16 cellular contexts compared by ENCODE assay signal in genomic region chr5:525916-526315, GRCh38. TPM values are rescaled to one million over a fixed set of nuclear protein-coding genes. Genes with fewer than 3 reads are reported as not detected.
DNase-seq lines count a peak whose midpoint lies in the region; ATAC-seq, FAIRE-seq and TF ChIP-seq lines count a peak whose summit lies in the region.
"Had no signal": no experiment of that assay in that cellular context is flagged by ENCODE, and none has a peak within 500 bp of the region (broad histone marks: within the 10 kb centered on the region; RNA-seq: fewer than 3 reads in every experiment).

No MANE protein-coding gene starts in this region.

- no CpG with 5 or more reads among the region's 9 CpGs for WGBS in neuronal stem cell (ENCODE audit: extremely low coverage in 2 of 2, insufficient read length in 2 of 2, insufficient replicate concordance in 1 of 2), 2 donors

- H3K4me3 ChIP-seq in Panc1 (ENCODE audit: low read depth in 2 of 2, low read length in 2 of 2) = no peak overlapping the region
- no peak overlapping the region for H3K4me3 ChIP-seq in kidney (ENCODE audit: low read length in 2 of 2)
- H3K4me3 ChIP-seq in neuronal stem cell (ENCODE audit: low read length in 2 of 2) = peak overlapping the region in 1 of 2 donors; percentile 44
- H3K4me3 ChIP-seq: BLaER1 treated with 17β-estradiol and CSF1 and Interleukin-3, amounts not matched to agents 10 nM and 100 nM had no signal

- H3K36me3 ChIP-seq in Panc1 (ENCODE audit: control insufficient read depth, insufficient read depth, low read length) = no peaks in the 10 kb centered on the region
- H3K36me3 ChIP-seq in kidney (ENCODE audit: control insufficient read depth in 1 of 2, insufficient read depth in 2 of 2, low read length in 2 of 2) = no peaks in the 10 kb centered on the region
- H3K36me3 ChIP-seq in neuronal stem cell (replicated peaks in 1 of 2; ENCODE audit: control insufficient read depth in 2 of 2, insufficient read depth in 2 of 2, low read length in 2 of 2) = no peaks in the 10 kb centered on the region
- H3K36me3 ChIP-seq: BLaER1 treated with 17β-estradiol and CSF1 and Interleukin-3, amounts not matched to agents 10 nM and 100 nM had no signal

- CTCF ChIA-PET in Panc1 (lab: Charles Lee) = interaction anchor here (0.6 kb wide), 1 partner anchor 79 kb away, joined by 3 read pairs; no protein-coding TSS in a partner anchor
- CTCF ChIA-PET in activated CD4-positive, alpha-beta T cell treated with anti-CD3 and anti-CD28 coated beads for 36 hours (lab: Charles Lee) = no interaction called here

- H3K79me1 ChIP-seq in neuronal stem cell (ENCODE audit: low read depth, low read length) = no peaks in the 10 kb centered on the region

- peaks cover 12% of the 10 kb centered on the region for H3K27me3 ChIP-seq in Panc1 (ENCODE audit: control insufficient read depth, insufficient read depth, low read length)
- H3K27me3 ChIP-seq in neuronal stem cell (ENCODE audit: control insufficient read depth in 3 of 3, insufficient read depth in 3 of 3, low read depth in 1 of 3, low read length in 3 of 3) = peaks cover 47 to 95% (median 84%) of the 10 kb centered on the region in 3 experiments

- no peak overlapping the region for H2BK12ac ChIP-seq in neuronal stem cell (ENCODE audit: low read length)

- H2AFZ ChIP-seq in neuronal stem cell (ENCODE audit: low read length) = no peak overlapping the region

- H3K4ac ChIP-seq in neuronal stem cell (ENCODE audit: low read length) = no peak overlapping the region

- DNase-seq in left cardiac atrium = peak; percentile 9
- DNase-seq in Right ventricle myocardium superior = no peak
- no peak for DNase-seq in Panc1 (ENCODE audit: low read depth, low spot score)
- peak; percentile 71 for DNase-seq in kidney
- no peak for DNase-seq in neuronal stem cell (ENCODE audit: low spot score)
- no peak for DNase-seq in kidney tubule cell (ENCODE audit: low spot score)
- DNase-seq in activated CD4-positive, alpha-beta T cell treated with anti-CD3 and anti-CD28 coated beads for 36 hours = no peak
- DNase-seq: 8988T; AML-193; Calu3; CD4-positive, alpha-beta T cell; DMS 273 treated with DMSO at 0.1 percent for 48 hours had no signal

- H3K36me3 Mint-ChIP-seq in activated CD4-positive, alpha-beta T cell treated with anti-CD3 and anti-CD28 coated beads for 36 hours (ENCODE audit: low read depth) = no peaks in the 10 kb centered on the region

- ATAC-seq in left cardiac atrium (no peak), Right ventricle myocardium superior (ENCODE audit: poor library complexity) (no peak), Panc1 (peak; percentile 37), HG02973 (IDR thresholded peaks at IDR 0.05; ENCODE audit: unreplicated experiment) (no peak)
- no peak for ATAC-seq in activated CD4-positive, alpha-beta T cell treated with anti-CD3 and anti-CD28 coated beads for 36 hours
- ATAC-seq: HCT116 had no signal

- H3K4me1 ChIP-seq in Panc1 (ENCODE audit: control insufficient read depth, insufficient read depth, low read length) = 0 out of 2 replicates have a peak, but pooled peaks cover 2% of the 10 kb centered on the region
- H3K4me1 ChIP-seq in kidney (ENCODE audit: control insufficient read depth in 1 of 2, insufficient read depth in 1 of 2, low read depth in 1 of 2, low read length in 2 of 2) = peaks cover 0 to 4% of the 10 kb centered on the region in 2 donors
- peaks cover 6 to 15% of the 10 kb centered on the region in 2 donors for H3K4me1 ChIP-seq in neuronal stem cell (ENCODE audit: control insufficient read depth in 2 of 2, insufficient read depth in 1 of 2, low read depth in 1 of 2, low read length in 2 of 2)

- TF ChIP-seq CTCF in Panc1 (IDR thresholded peaks at IDR 0.05) (no peak), kidney (IDR thresholded peaks at IDR 0.05; ENCODE audit: borderline replicate concordance, extremely low read depth, insufficient read depth) (no peak)

- H2BK5ac ChIP-seq in neuronal stem cell (ENCODE audit: low read length) = no peak overlapping the region

- H3K18ac ChIP-seq in neuronal stem cell (ENCODE audit: low read length) = no peak overlapping the region

- no peak overlapping the region for H4K8ac ChIP-seq in neuronal stem cell (ENCODE audit: low read depth, low read length)

- H3K9ac ChIP-seq in kidney (ENCODE audit: low read length in 2 of 2) (no peak overlapping the region), neuronal stem cell (ENCODE audit: low read depth, low read length, poor library complexity) (no peak overlapping the region)
- H3K9ac ChIP-seq: BLaER1 treated with 17β-estradiol and CSF1 and Interleukin-3, amounts not matched to agents 10 nM and 100 nM had no signal

- H3K27me3 Mint-ChIP-seq in activated CD4-positive, alpha-beta T cell treated with anti-CD3 and anti-CD28 coated beads for 36 hours = peaks cover 60% of the 10 kb centered on the region

- H2BK15ac ChIP-seq in neuronal stem cell (ENCODE audit: low read length) = no peak overlapping the region

- intact Hi-C loops in left cardiac atrium (cut with DNase I) (no loop called here), Right ventricle myocardium superior (cut with DNase I) (no loop called here), Panc1 (cut with micrococcal nuclease; ENCODE audit: unreplicated experiment) (no loop called here), kidney (cut with DNase I) (no loop called here)
- intact Hi-C loops in activated CD4-positive, alpha-beta T cell treated with anti-CD3 and anti-CD28 coated beads for 36 hours (cut with DNase I, micrococcal nuclease) = no loop called here

- in situ Hi-C loops in Panc1 (cut with HindIII; ENCODE audit: low pct_unique_long_range_greater_than_20kb, low sequenced_read_pairs) = no loop called here

- peak overlapping the region; percentile 25 for H3K23ac ChIP-seq in neuronal stem cell (ENCODE audit: low read depth, low read length, poor library complexity)

- no peak for FAIRE-seq in kidney (lab: Jason Lieb, UNC)
- FAIRE-seq: H54 had no signal

- H3K4me1 Mint-ChIP-seq in activated CD4-positive, alpha-beta T cell treated with anti-CD3 and anti-CD28 coated beads for 36 hours = peaks cover 37% of the 10 kb centered on the region

- H2AK5ac ChIP-seq in neuronal stem cell (ENCODE audit: low read depth, low read length) = peak overlapping the region; percentile 42

- no peaks in the 10 kb centered on the region for H3K9me3 Mint-ChIP-seq in activated CD4-positive, alpha-beta T cell treated with anti-CD3 and anti-CD28 coated beads for 36 hours (ENCODE audit: low read depth)
- H3K9me3 Mint-ChIP-seq: CD4-positive, alpha-beta T cell had no signal

- no peak overlapping the region for H2BK120ac ChIP-seq in neuronal stem cell (ENCODE audit: low read depth, low read length)

- POLR2A ChIA-PET in Panc1 (lab: Charles Lee) = no interaction called here
- POLR2A ChIA-PET in activated CD4-positive, alpha-beta T cell treated with anti-CD3 and anti-CD28 coated beads for 36 hours (lab: Charles Lee) = no interaction called here

- no peak overlapping the region for H3K4me2 ChIP-seq in neuronal stem cell (ENCODE audit: insufficient read depth, low read length, poor library complexity, severe bottlenecking)

- H3K4me3 Mint-ChIP-seq in activated CD4-positive, alpha-beta T cell treated with anti-CD3 and anti-CD28 coated beads for 36 hours = no peak overlapping the region
- H3K4me3 Mint-ChIP-seq: CD4-positive, alpha-beta T cell had no signal

- H3K9me3 ChIP-seq in Panc1 (ENCODE audit: control insufficient read depth, insufficient read depth, low read depth, low read length) (no peaks in the 10 kb centered on the region), kidney (ENCODE audit: control insufficient read depth in 1 of 2, low read length in 2 of 2) (no peaks in the 10 kb centered on the region), neuronal stem cell (replicated peaks in 1 of 2; ENCODE audit: control insufficient read depth in 2 of 2, insufficient read depth in 1 of 2, low read depth in 1 of 2, low read length in 2 of 2) (peaks cover 0 to 3% of the 10 kb centered on the region in 2 donors)
- H3K9me3 ChIP-seq: BLaER1 treated with 17β-estradiol and CSF1 and Interleukin-3, amounts not matched to agents 10 nM and 100 nM had no signal

- no TSS peak for BruUV-seq in Panc1 (replicated peaks; lab: Mats Ljungman, UMichigan)

- H3K27ac ChIP-seq in Panc1 (ENCODE audit: low read length) (no peak overlapping the region), kidney (ENCODE audit: low read depth in 2 of 2, low read length in 2 of 2) (no peak overlapping the region), neuronal stem cell (replicated peaks; ENCODE audit: low read length) (no peak overlapping the region)
- H3K27ac ChIP-seq: BLaER1 treated with 17β-estradiol and CSF1 and Interleukin-3, amounts not matched to agents 10 nM and 100 nM had no signal

- H3K14ac ChIP-seq in neuronal stem cell (ENCODE audit: low read length) = no peak overlapping the region

- H4K91ac ChIP-seq in neuronal stem cell (ENCODE audit: low read depth, low read length, poor library complexity) = no peak overlapping the region

- no peak overlapping the region for H3K27ac Mint-ChIP-seq in activated CD4-positive, alpha-beta T cell treated with anti-CD3 and anti-CD28 coated beads for 36 hours
- H3K27ac Mint-ChIP-seq: CD4-positive, alpha-beta T cell had no signal

RNA-seq across cellular contexts. Expression of gene SLC9A3, which starts 1.7 kb away (rescaled TPM):
- total RNA-seq in left cardiac atrium (under 1 TPM; 0.77 to 0.99 TPM), Right ventricle myocardium superior (0.91 TPM), Panc1 (2021; ENCODE audit: unreplicated experiment) (2.0 TPM), kidney (10.5 TPM)
- polyA plus RNA-seq in Panc1 (2012; ENCODE audit: insufficient read length) = 2.4 TPM
- 36.9 TPM for polyA plus RNA-seq in kidney (ENCODE audit: insufficient read depth, low read depth, low replicate concordance)
- 3.3 TPM for polyA plus RNA-seq in neuronal stem cell (2013, experiment 1 of 2)
- polyA plus RNA-seq in neuronal stem cell (2013, experiment 2 of 2) = 3.2 TPM
- total RNA-seq in activated CD4-positive, alpha-beta T cell treated with anti-CD3 and anti-CD28 coated beads for 36 hours = 1 to 10 TPM; 2.1 to 2.4 TPM

Comparison
In these comparisons a context has a peak if more than half of its experiments do, and no peak if none do; other contexts are left out.
1. DNase-seq: peak in left cardiac atrium (single experiment) and kidney (single experiment); none in Right ventricle myocardium superior (single experiment), Panc1 (single experiment), neuronal stem cell (single experiment), kidney tubule cell (single experiment) and activated CD4-positive, alpha-beta T cell treated with anti-CD3 and anti-CD28 coated beads for 36 hours (single experiment).